In the genomic region with DNA sequence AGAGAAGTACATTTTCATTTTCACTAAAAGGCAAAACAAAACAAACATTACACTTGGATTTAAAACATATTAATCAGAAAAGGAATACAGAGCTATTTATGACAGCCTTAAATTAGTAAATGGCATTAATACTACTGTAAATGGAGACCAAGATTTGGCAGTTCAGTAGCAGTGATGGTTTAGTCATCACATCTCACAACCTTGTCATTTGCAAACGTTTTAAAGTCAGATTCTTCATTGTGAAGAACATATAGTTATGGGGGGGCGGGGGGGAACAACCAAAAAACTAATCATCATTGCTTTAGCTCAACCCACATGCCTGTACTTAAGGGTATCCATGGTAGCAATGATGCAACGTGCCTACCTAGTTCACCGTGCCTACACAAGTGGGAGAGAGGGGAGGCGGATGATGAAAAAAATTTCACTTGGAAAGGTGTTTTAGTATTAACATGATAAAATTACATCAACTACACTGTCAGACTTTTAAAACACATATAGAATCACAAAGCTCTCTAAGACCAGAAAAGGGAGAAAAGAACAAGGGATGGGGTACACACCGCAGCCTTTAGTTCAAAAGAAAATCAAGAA, we compare ENCODE assay signal across 26 cellular contexts. TPM values are rescaled to one million over a fixed set of nuclear protein-coding genes. Genes with fewer than 3 reads are reported as not detected.
DNase-seq lines count a peak whose midpoint lies in the region; ATAC-seq, FAIRE-seq and TF ChIP-seq lines count a peak whose summit lies in the region.
"Had no signal": no experiment of that assay in that cellular context is flagged by ENCODE, and none has a peak within 500 bp of the region (broad histone marks: within the 10 kb centered on the region; RNA-seq: fewer than 3 reads in every experiment).

No MANE protein-coding gene starts in this region.

- H3K4me1 ChIP-seq in neural progenitor cell (peaks cover 88% of the 10 kb centered on the region), upper lobe of right lung (no peaks in the 10 kb centered on the region)
- H3K4me1 ChIP-seq: Peyer's patch had no signal

- peak overlapping the region; percentile 42 for H3K27ac Mint-ChIP-seq in neural progenitor cell
- H3K27ac Mint-ChIP-seq: B cell had no signal

- H2AFZ ChIP-seq in neural progenitor cell (replicated peaks): no peak overlapping the region

- H3K4me3 Mint-ChIP-seq in activated T-cell treated with anti-CD3 and anti-CD28 coated beads, Interleukin-2, amount 50 U/mL, for 4 hours: no peak overlapping the region
- H3K4me3 Mint-ChIP-seq in neural progenitor cell: no peak overlapping the region
- H3K4me3 Mint-ChIP-seq: B cell, WTC11 had no signal

- no peak for DNase-seq in activated T-cell treated with anti-CD3 and anti-CD28 coated beads, Interleukin-2, amount 50 U/mL, for 4 hours
- DNase-seq in activated T-cell treated with anti-CD3 and anti-CD28 coated beads, Interleukin-2, amount 50 U/mL, for 1 hour: no peak
- no peak for DNase-seq in H54 (ENCODE audit: insufficient read length, low spot score)
- DNase-seq in caudate nucleus (lab: John Stamatoyannopoulos, UW): peak in 37 of 61 donors; percentile 7 to 92 (median 36)
- DNase-seq in neural progenitor cell (ENCODE audit: low spot score): no peak
- no peak for DNase-seq in RKO (ENCODE audit: low spot score)
- DNase-seq in cerebellum (ENCODE audit: low spot score): no peak
- DNase-seq in upper lobe of right lung: no peak
- DNase-seq: activated effector memory CD4-positive, alpha-beta T cell treated with anti-CD3 and anti-CD28 coated beads, Interleukin-2, amount 50 U/mL, for 16 hours; brain microvascular endothelial cell; colonic mucosa; DMS153; effector memory CD4-positive, alpha-beta T cell; GDM1; NCI-H1092; NCI-H1694 treated with DMSO at 0.1 percent for 48 hours; NCI-H524 treated with DMSO at 0.1 percent for 48 hours; Peyer's patch; psoas muscle; T1000; tibial artery had no signal

- H3K27ac ChIP-seq in caudate nucleus (ENCODE audit: low read depth, low read length) (peak overlapping the region; percentile 74), neural progenitor cell (peak overlapping the region; percentile 42), upper lobe of right lung (no peak overlapping the region)
- H3K27ac ChIP-seq: A549, brain microvascular endothelial cell, colonic mucosa, Peyer's patch, psoas muscle, tibial artery had no signal

- H3F3A ChIP-seq in neural progenitor cell (ENCODE audit: low read depth): peaks cover 67% of the 10 kb centered on the region

- H4K20me1 ChIP-seq in neural progenitor cell (ENCODE audit: low read depth): peaks cover 57% of the 10 kb centered on the region

- intact Hi-C loops in upper lobe of right lung (cut with DNase I): loop anchor here (10.0 kb wide), 1 partner anchor 257 kb away; no protein-coding TSS in a partner anchor

- no peak overlapping the region for H3K9ac ChIP-seq in neural progenitor cell

- peak; percentile 53 for FAIRE-seq in H54 (lab: Jason Lieb, UNC)
- FAIRE-seq: A549 had no signal

- H3K36me3 ChIP-seq in neural progenitor cell (no peaks in the 10 kb centered on the region), upper lobe of right lung (no peaks in the 10 kb centered on the region)
- H3K36me3 ChIP-seq: colonic mucosa, Peyer's patch, tibial artery had no signal

- H3K79me2 ChIP-seq in neural progenitor cell (ENCODE audit: low read depth): peaks cover 99% of the 10 kb centered on the region

- no peak for TF ChIP-seq CTCF in neural progenitor cell (IDR thresholded peaks at IDR 0.05)
- no peak for TF ChIP-seq CTCF in upper lobe of right lung (IDR thresholded peaks at IDR 0.05)

- ATAC-seq in activated T-cell treated with anti-CD3 and anti-CD28 coated beads, Interleukin-2, amount 50 U/mL, for 4 hours: peak; percentile 27 to 63
- no peak for ATAC-seq in upper lobe of right lung
- ATAC-seq: A549, esophagus mucosa, psoas muscle, WTC11 had no signal

- H3K9me3 ChIP-seq in neural progenitor cell (ENCODE audit: low read depth): no peaks in the 10 kb centered on the region
- no peaks in the 10 kb centered on the region for H3K9me3 ChIP-seq in upper lobe of right lung
- H3K9me3 ChIP-seq: A549, colonic mucosa, Peyer's patch, psoas muscle, tibial artery had no signal

- H3K4me3 ChIP-seq in neural progenitor cell: no peak overlapping the region
- no peak overlapping the region for H3K4me3 ChIP-seq in upper lobe of right lung
- H3K4me3 ChIP-seq: A549, colonic mucosa, lung, Peyer's patch, psoas muscle, tibial artery had no signal

- no peak for TF ChIP-seq POLR2A in H54 (IDR thresholded peaks at IDR 0.05; ENCODE audit: low read depth, low read length)

- H3K27me3 ChIP-seq in neural progenitor cell (no peaks in the 10 kb centered on the region), upper lobe of right lung (no peaks in the 10 kb centered on the region)
- H3K27me3 ChIP-seq: brain microvascular endothelial cell, colonic mucosa, Peyer's patch, tibial artery had no signal

- peak overlapping the region; percentile 48 for H3K4me2 ChIP-seq in neural progenitor cell
- H3K4me2 ChIP-seq: A549 had no signal

- no peaks in the 10 kb centered on the region for H3K27me3 Mint-ChIP-seq in activated T-cell treated with anti-CD3 and anti-CD28 coated beads, Interleukin-2, amount 50 U/mL, for 4 hours (ENCODE audit: low read depth)
- H3K27me3 Mint-ChIP-seq in neural progenitor cell (ENCODE audit: insufficient read depth, low read depth): no peaks in the 10 kb centered on the region
- H3K27me3 Mint-ChIP-seq: B cell had no signal

- H3K4me1 Mint-ChIP-seq in activated T-cell treated with anti-CD3 and anti-CD28 coated beads, Interleukin-2, amount 50 U/mL, for 4 hours (ENCODE audit: low read depth): peaks cover 55% of the 10 kb centered on the region
- H3K4me1 Mint-ChIP-seq in neural progenitor cell: peaks cover 47% of the 10 kb centered on the region

- H3K36me3 Mint-ChIP-seq in activated T-cell treated with anti-CD3 and anti-CD28 coated beads, Interleukin-2, amount 50 U/mL, for 4 hours (ENCODE audit: insufficient read depth): peaks cover 5% of the 10 kb centered on the region
- H3K36me3 Mint-ChIP-seq in neural progenitor cell: peaks cover 20% of the 10 kb centered on the region
- H3K36me3 Mint-ChIP-seq: WTC11 had no signal

- no peaks in the 10 kb centered on the region for H3K9me3 Mint-ChIP-seq in activated T-cell treated with anti-CD3 and anti-CD28 coated beads, Interleukin-2, amount 50 U/mL, for 4 hours
- H3K9me3 Mint-ChIP-seq in neural progenitor cell: no peaks in the 10 kb centered on the region
- H3K9me3 Mint-ChIP-seq: WTC11 had no signal

RNA-seq across cellular contexts. Expression of a gene that starts 40.1 kb away (rescaled TPM):
- 10 to 100 TPM; 42.3 to 44.3 (median 44.3) TPM for total RNA-seq in activated T-cell treated with anti-CD3 and anti-CD28 coated beads, Interleukin-2, amount 50 U/mL, for 4 hours
- total RNA-seq in neural progenitor cell (ENCODE audit: low replicate concordance) (108 and 138 TPM in 2 replicates), cerebellum (69.2 TPM), upper lobe of right lung (77.5 TPM)

Comparison
In these comparisons a context has a peak if more than half of its experiments do, and no peak if none do; other contexts are left out.
1. DNase-seq: peak in caudate nucleus (37 of 61); none in activated T-cell treated with anti-CD3 and anti-CD28 coated beads, Interleukin-2, amount 50 U/mL, for 4 hours (single experiment), activated T-cell treated with anti-CD3 and anti-CD28 coated beads, Interleukin-2, amount 50 U/mL, for 1 hour (single experiment), H54 (single experiment), neural progenitor cell (single experiment), RKO (single experiment), cerebellum (single experiment) and upper lobe of right lung (single experiment).